In the genomic region with DNA sequence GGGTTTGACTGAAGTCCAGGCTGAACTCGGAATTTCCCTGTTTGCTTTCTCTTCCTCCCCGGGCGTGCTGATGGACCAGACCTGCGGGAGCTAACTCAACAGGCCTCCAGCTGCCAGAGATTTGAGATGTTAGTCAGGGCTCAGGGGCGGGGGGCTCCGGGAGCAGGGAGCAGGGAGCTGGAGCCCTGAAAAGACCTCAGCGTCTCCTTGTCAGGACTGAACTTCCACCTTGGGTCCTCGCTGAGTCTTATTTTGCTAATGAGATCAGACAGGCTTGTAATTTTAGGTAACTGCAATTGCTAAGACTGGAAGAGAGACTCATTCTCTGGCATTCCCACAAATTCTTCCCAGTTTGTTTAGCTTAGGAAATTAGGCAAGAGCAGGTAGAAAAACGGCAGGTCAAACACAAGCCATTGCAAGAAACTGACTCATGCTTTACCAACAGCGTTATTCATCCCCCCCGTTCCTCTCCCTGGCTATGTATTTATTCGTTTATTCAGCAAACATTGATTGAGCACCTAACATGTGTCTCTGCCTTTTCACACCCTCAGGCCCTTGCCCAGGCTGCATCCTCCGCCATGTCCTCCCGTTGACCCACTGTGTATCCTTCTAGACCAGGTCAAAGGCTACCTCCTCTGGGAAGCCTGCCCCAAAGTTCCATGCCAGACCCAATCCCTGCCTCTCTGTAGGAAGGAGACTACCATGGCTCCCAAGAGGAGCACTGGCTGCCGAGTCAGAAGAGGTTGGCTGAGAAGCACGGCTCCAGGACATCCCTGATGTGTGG, we compare ENCODE assay signal across 1 cellular context.
A peak's percentile ranks its signal among the peaks of the same experiment; 100 is the strongest.
TF ChIP-seq lines count a peak whose summit lies in the region.

No MANE protein-coding gene starts in this region.

TF ChIP-seq in A549, 52 proteins besides CTCF, POLR2A, EP300 and RAD21 (continued from another document):
- TF ChIP-seq, protein P1, sequence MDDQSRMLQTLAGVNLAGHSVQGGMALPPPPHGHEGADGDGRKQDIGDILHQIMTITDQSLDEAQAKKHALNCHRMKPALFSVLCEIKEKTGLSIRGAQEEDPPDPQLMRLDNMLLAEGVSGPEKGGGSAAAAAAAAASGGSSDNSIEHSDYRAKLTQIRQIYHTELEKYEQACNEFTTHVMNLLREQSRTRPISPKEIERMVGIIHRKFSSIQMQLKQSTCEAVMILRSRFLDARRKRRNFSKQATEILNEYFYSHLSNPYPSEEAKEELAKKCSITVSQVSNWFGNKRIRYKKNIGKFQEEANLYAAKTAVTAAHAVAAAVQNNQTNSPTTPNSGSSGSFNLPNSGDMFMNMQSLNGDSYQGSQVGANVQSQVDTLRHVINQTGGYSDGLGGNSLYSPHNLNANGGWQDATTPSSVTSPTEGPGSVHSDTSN (IDR thresholded peaks at IDR 0.05) = peak; percentile 46; the same call in 1 of the 2 replicates
- TF ChIP-seq MAZ (IDR thresholded peaks at IDR 0.05; ENCODE audit: borderline replicate concordance, low read depth, low read length) (no peak), ESRRA (IDR thresholded peaks at IDR 0.05; ENCODE audit: borderline replicate concordance, low read length) (no peak; the same call in 1 of the 2 replicates), JUN (IDR thresholded peaks at IDR 0.05) (peak; percentile 96 to 98; a peak in 4 of 5 replicates), MAFK (IDR thresholded peaks at IDR 0.05; ENCODE audit: partially characterized antibody) (peak; percentile 94), RFX5 (IDR thresholded peaks at IDR 0.05) (no peak), MYC (IDR thresholded peaks at IDR 0.05; ENCODE audit: borderline replicate concordance, low read length) (no peak), ZSCAN20 (CRISPR knock-in tag; IDR thresholded peaks at IDR 0.05) (0 out of 2 replicates have a peak, but pooled peaks have one; percentile 42), EHF (CRISPR knock-in tag; IDR thresholded peaks at IDR 0.05) (peak; percentile 76), HDAC2 (IDR thresholded peaks at IDR 0.05) (0 out of 2 replicates have a peak, but pooled peaks have one; percentile 46), KDM1A (IDR thresholded peaks at IDR 0.05; ENCODE audit: low read depth) (no peak; the same call in 1 of the 2 replicates), CHD2 (IDR thresholded peaks at IDR 0.05; ENCODE audit: low read length, partially characterized antibody) (no peak), TP53 (CRISPR knock-in tag; IDR thresholded peaks at IDR 0.05) (no peak; the same call in 1 of the 2 replicates), JUNB (IDR thresholded peaks at IDR 0.05) (peak; percentile 96), CHD4 (IDR thresholded peaks at IDR 0.05; ENCODE audit: borderline replicate concordance) (peak; percentile 50; the same call in 1 of the 2 replicates), CEBPB (IDR thresholded peaks at IDR 0.05) (peak; percentile 97 to 99), FOXS1 (CRISPR knock-in tag; IDR thresholded peaks at IDR 0.05) (peak; percentile 39; the same call in 1 of the 2 replicates), NR3C1 (IDR thresholded peaks at IDR 0.05) (no peak), FOSL2 (IDR thresholded peaks at IDR 0.05) (peak; percentile 99), FOSL2 (CRISPR knock-in tag; IDR thresholded peaks at IDR 0.05) (peak; percentile 98), ZNF302 (CRISPR knock-in tag; IDR thresholded peaks at IDR 0.05) (peak; percentile 75; the same call in 1 of the 2 replicates), CBX2 (IDR thresholded peaks at IDR 0.05; ENCODE audit: borderline replicate concordance, low read depth) (no peak), ZFP36 (IDR thresholded peaks at IDR 0.05; ENCODE audit: borderline replicate concordance, partially characterized antibody) (no peak), HOXB5 (CRISPR knock-in tag; IDR thresholded peaks at IDR 0.05) (peak; percentile 85)
- TF ChIP-seq, protein P2, sequence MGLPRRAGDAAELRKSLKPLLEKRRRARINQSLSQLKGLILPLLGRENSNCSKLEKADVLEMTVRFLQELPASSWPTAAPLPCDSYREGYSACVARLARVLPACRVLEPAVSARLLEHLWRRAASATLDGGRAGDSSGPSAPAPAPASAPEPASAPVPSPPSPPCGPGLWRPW (IDR thresholded peaks at IDR 0.05) = peak; percentile 95
- TF ChIP-seq, protein P3, sequence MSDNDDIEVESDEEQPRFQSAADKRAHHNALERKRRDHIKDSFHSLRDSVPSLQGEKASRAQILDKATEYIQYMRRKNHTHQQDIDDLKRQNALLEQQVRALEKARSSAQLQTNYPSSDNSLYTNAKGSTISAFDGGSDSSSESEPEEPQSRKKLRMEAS (IDR thresholded peaks at IDR 0.05) = peak; percentile 96
- TF ChIP-seq, protein P4, sequence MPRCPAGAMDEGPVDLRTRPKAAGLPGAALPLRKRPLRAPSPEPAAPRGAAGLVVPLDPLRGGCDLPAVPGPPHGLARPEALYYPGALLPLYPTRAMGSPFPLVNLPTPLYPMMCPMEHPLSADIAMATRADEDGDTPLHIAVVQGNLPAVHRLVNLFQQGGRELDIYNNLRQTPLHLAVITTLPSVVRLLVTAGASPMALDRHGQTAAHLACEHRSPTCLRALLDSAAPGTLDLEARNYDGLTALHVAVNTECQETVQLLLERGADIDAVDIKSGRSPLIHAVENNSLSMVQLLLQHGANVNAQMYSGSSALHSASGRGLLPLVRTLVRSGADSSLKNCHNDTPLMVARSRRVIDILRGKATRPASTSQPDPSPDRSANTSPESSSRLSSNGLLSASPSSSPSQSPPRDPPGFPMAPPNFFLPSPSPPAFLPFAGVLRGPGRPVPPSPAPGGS (IDR thresholded peaks at IDR 0.05) = peak; percentile 96; the same call in 2 of the 3 replicates
- TF ChIP-seq, protein P5, sequence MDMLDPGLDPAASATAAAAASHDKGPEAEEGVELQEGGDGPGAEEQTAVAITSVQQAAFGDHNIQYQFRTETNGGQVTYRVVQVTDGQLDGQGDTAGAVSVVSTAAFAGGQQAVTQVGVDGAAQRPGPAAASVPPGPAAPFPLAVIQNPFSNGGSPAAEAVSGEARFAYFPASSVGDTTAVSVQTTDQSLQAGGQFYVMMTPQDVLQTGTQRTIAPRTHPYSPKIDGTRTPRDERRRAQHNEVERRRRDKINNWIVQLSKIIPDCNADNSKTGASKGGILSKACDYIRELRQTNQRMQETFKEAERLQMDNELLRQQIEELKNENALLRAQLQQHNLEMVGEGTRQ (IDR thresholded peaks at IDR 0.05) = no peak
- TF ChIP-seq, protein P6, sequence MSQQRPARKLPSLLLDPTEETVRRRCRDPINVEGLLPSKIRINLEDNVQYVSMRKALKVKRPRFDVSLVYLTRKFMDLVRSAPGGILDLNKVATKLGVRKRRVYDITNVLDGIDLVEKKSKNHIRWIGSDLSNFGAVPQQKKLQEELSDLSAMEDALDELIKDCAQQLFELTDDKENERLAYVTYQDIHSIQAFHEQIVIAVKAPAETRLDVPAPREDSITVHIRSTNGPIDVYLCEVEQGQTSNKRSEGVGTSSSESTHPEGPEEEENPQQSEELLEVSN (IDR thresholded peaks at IDR 0.05; ENCODE audit: borderline replicate concordance, low read depth) = peak; percentile 75; the same call in 1 of the 2 replicates
